In genomic region chr2:42569883-42570282, GRCh38 we compare ENCODE assay signal across 8 cellular contexts. TPM values are rescaled to one million over a fixed set of nuclear protein-coding genes. Genes with fewer than 3 reads are reported as not detected.
A peak's percentile ranks its signal among the peaks of the same experiment; 100 is the strongest.
DNase-seq lines count a peak whose midpoint lies in the region; ATAC-seq, FAIRE-seq and TF ChIP-seq lines count a peak whose summit lies in the region.

No MANE protein-coding gene starts in this region.

- peaks cover 12% of the 10 kb centered on the region for H3K36me3 ChIP-seq in SJSA1

- H3K27me3 Mint-ChIP-seq in H9 (ENCODE audit: low read depth), result no peaks in the 10 kb centered on the region

- H3K4me3 ChIP-seq in SJSA1, result peak overlapping the region; percentile 71
- H3K4me3 ChIP-seq in retinal pigment epithelial cell (ENCODE audit: low read length), result peak overlapping the region; percentile 75

- no peak overlapping the region for H2BK20ac ChIP-seq in H9 (ENCODE audit: low read depth, low read length, poor library complexity, severe bottlenecking)

- DNase-seq in H9 (no peak), SJSA1 (ENCODE audit: low read depth in 1 of 2, low spot score in 2 of 2) (no peak), fibroblast of peridontal ligament (ENCODE audit: extremely low read depth) (peak; percentile 14), retinal pigment epithelial cell (ENCODE audit: low read depth) (no peak), DMS79 (lab: John Stamatoyannopoulos, UW) (no peak), D721Med (ENCODE audit: insufficient read length, low spot score) (no peak), NCI-H1092 treated with DMSO at 0.1 percent for 48 hours (lab: John Stamatoyannopoulos, UW) (no peak)

- H3K4me3 Mint-ChIP-seq in H9, result peak overlapping the region; percentile 83 to 97

- H3K4ac ChIP-seq in H9 (ENCODE audit: low read depth, low read length), result no peak overlapping the region

- no peaks in the 10 kb centered on the region for H4K20me1 ChIP-seq in H9 (ENCODE audit: control insufficient read depth, insufficient read depth, insufficient read length)

- peaks cover 17% of the 10 kb centered on the region; the same call in 1 of the 2 replicates for H3K79me2 ChIP-seq in H9 (ENCODE audit: insufficient read depth, low read length)

- no peak overlapping the region for H3K18ac ChIP-seq in H9 (ENCODE audit: insufficient read length, low read depth, low read length)

- no peak overlapping the region for H2BK12ac ChIP-seq in H9 (ENCODE audit: insufficient read length, low read depth, low read length)

- H2AK5ac ChIP-seq in H9 (ENCODE audit: insufficient read length, low read length), result no peak overlapping the region

- WGBS in H9 (ENCODE audit: extremely low coverage, insufficient read length, low lambda C conversion rate), result no CpG with 5 or more reads among the region's 4 CpGs

- H3K4me2 ChIP-seq in H9 (ENCODE audit: insufficient read depth, insufficient read length, low read length), result peak overlapping the region; percentile 98

- no peak overlapping the region for H2BK120ac ChIP-seq in H9 (ENCODE audit: low read depth, low read length, poor library complexity, severe bottlenecking)

- H3T11ph ChIP-seq in H9 (ENCODE audit: low read length), result no peak overlapping the region

- H3K23ac ChIP-seq in H9 (ENCODE audit: insufficient read length, low read depth, low read length), result no peak overlapping the region

- H3K27me3 ChIP-seq in H9 (ENCODE audit: insufficient read depth, low read length) (no peaks in the 10 kb centered on the region), SJSA1 (replicated peaks) (no peaks in the 10 kb centered on the region)

- ATAC-seq in GM19395 (IDR thresholded peaks at IDR 0.05; ENCODE audit: unreplicated experiment), result no peak

- no peak overlapping the region for H4K8ac ChIP-seq in H9 (replicated peaks; ENCODE audit: insufficient read length, low read depth, low read length)

- H2BK5ac ChIP-seq in H9 (ENCODE audit: insufficient read length, low read length), result no peak overlapping the region

- no peaks in the 10 kb centered on the region for H3K9me3 ChIP-seq in H9 (ENCODE audit: control insufficient read depth, low read depth, low read length)
- H3K9me3 ChIP-seq in SJSA1 (replicated peaks), result no peaks in the 10 kb centered on the region

- no peak overlapping the region for H4K5ac ChIP-seq in H9 (ENCODE audit: insufficient read length, low read depth, low read length)

- TF ChIP-seq CTCF in H9 (conservative IDR thresholded peaks at IDR 0.05), result no peak
- TF ChIP-seq CTCF in retinal pigment epithelial cell (conservative IDR thresholded peaks at IDR 0.05; ENCODE audit: low read depth, low read length), result no peak
- no peak for TF ChIP-seq CTCF in D721Med (IDR thresholded peaks at IDR 0.05; ENCODE audit: insufficient read depth, missing control alignments)

- H3K9ac ChIP-seq in H9 (ENCODE audit: extremely low read depth, insufficient read length, low read length), result peak overlapping the region; percentile 84

- H4K91ac ChIP-seq in H9 (ENCODE audit: insufficient read length, low read depth, low read length), result no peak overlapping the region

- no peak overlapping the region for H2AFZ ChIP-seq in H9 (ENCODE audit: low read length)

- H3K36me3 Mint-ChIP-seq in H9 (ENCODE audit: insufficient read depth in 1 of 3, low read depth in 3 of 3), result peaks cover 24 to 54% (median 45%) of the 10 kb centered on the region in 3 experiments; a peak in 6 of 7 replicates

- H3K4me1 ChIP-seq in H9 (ENCODE audit: insufficient read depth, low read length) (peaks cover 6% of the 10 kb centered on the region), SJSA1 (replicated peaks) (peaks cover 26% of the 10 kb centered on the region)

- H3K79me1 ChIP-seq in H9 (ENCODE audit: insufficient read depth, low read depth, low read length, poor library complexity, severe bottlenecking), result peaks cover 3% of the 10 kb centered on the region

- no peaks in the 10 kb centered on the region; a peak in 1 of 5 replicates for H3K9me3 Mint-ChIP-seq in H9

- no peak overlapping the region for H3K56ac ChIP-seq in H9 (ENCODE audit: insufficient read length, low read depth, low read length)

- H3K27ac ChIP-seq in H9 (ENCODE audit: insufficient read length, low read depth, low read length) (no peak overlapping the region), SJSA1 (no peak overlapping the region; the same call in 1 of the 2 replicates)

- no peak overlapping the region for H3K14ac ChIP-seq in H9 (ENCODE audit: insufficient read depth, low read length)

- H2BK15ac ChIP-seq in H9 (ENCODE audit: low read depth, low read length), result no peak overlapping the region

- peaks cover 10% of the 10 kb centered on the region for H3K23me2 ChIP-seq in H9 (ENCODE audit: insufficient read length, low read depth, low read length, poor library complexity, severe bottlenecking)

- FAIRE-seq in D721Med (lab: Jason Lieb, UNC), result no peak

- peak overlapping the region; percentile 97 to 98 (median 97); a peak in 4 of 7 replicates for H3K27ac Mint-ChIP-seq in H9

- H3K4me1 Mint-ChIP-seq in H9, result peaks cover 29 to 50% of the 10 kb centered on the region in 2 experiments

RNA-seq across cellular contexts. Expression of gene MTA3, which starts 1.5 kb away (rescaled TPM):
- total RNA-seq in H9 (2021), result 236 and 253 TPM in 2 replicates
- 21.0 and 23.0 TPM in 2 replicates for total RNA-seq in SJSA1 (2014; rRNA removed; shearing (Covaris generic))
